Comparison of ENCODE assay signal across 18 cellular contexts in the genomic region with DNA sequence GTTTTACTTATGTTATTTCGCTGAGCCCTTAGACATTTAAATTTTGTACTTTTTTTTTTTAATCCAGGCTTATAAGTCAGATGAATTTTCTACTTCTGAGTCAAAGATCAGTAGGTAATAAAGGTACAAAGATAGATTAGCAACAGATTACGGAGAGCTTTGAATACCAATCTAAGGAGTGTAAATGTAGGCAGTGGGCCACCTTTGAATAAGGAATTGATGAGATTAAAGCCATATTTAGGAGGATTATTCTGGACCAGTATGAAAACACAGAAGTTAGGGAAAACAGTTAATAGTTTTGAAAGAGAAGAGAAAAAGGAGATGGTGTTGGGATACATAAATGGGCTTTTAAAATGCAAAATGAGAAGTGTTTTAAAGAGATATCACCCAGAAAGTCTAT.
"Had no signal": no experiment of that assay in that cellular context is flagged by ENCODE, and none has a peak within 500 bp of the region (broad histone marks: within the 10 kb centered on the region; RNA-seq: fewer than 3 reads in every experiment).

No MANE protein-coding gene starts in this region.

- H3K27ac ChIP-seq: coronary artery, dorsolateral prefrontal cortex, esophagus muscularis mucosa, foreskin keratinocyte, gastroesophageal sphincter, hepatocyte, left lung, lower lobe of right lung had no signal

- H3K36me3 ChIP-seq: esophagus muscularis mucosa, gastroesophageal sphincter, heart left ventricle, left lung, lower lobe of right lung had no signal

- H3K4me1 ChIP-seq: foreskin keratinocyte, gastroesophageal sphincter, left lung, lower lobe of right lung had no signal

- H3K27me3 ChIP-seq: dorsolateral prefrontal cortex, esophagus muscularis mucosa, foreskin keratinocyte, gastroesophageal sphincter, heart left ventricle, hepatocyte, left lung had no signal

- ATAC-seq: foreskin keratinocyte, gastroesophageal sphincter had no signal

- DNase-seq: dermis blood vessel endothelial cell; dorsolateral prefrontal cortex; effector CD4-positive, alpha-beta T cell; effector memory CD4-positive, alpha-beta T cell; foreskin keratinocyte; heart left ventricle; hypothalamus; immature natural killer cell; islet precursor cell; kidney; kidney glomerular epithelial cell; left lung; lower lobe of right lung; mesenchymal stem cell had no signal

- H3K9me3 ChIP-seq: esophagus muscularis mucosa, gastroesophageal sphincter, heart left ventricle, left lung, lower lobe of right lung had no signal

- H3K4me3 ChIP-seq: coronary artery, dorsolateral prefrontal cortex, esophagus muscularis mucosa, gastroesophageal sphincter, heart left ventricle, hepatocyte, left lung, lower lobe of right lung had no signal
